In genomic region chr16:17275989-17276530, GRCh38 we compare ENCODE assay signal across 24 cellular contexts.
DNase-seq lines count a peak whose midpoint lies in the region; TF ChIP-seq lines count a peak whose summit lies in the region.
"Had no signal": no experiment of that assay in that cellular context is flagged by ENCODE, and none has a peak within 500 bp of the region (broad histone marks: within the 10 kb centered on the region; RNA-seq: fewer than 3 reads in every experiment).

No MANE protein-coding gene starts in this region.

- CTCF ChIA-PET in CD4-positive, alpha-beta memory T cell (lab: Charles Lee; ENCODE audit: partially characterized antibody) = interaction anchor here (1.3 kb wide), 1 partner anchor 12 kb away, joined by 3 read pairs; no protein-coding TSS in a partner anchor

- TF ChIP-seq POLR2A in Peyer's patch (IDR thresholded peaks at IDR 0.05) = no peak
- TF ChIP-seq POLR2A in sigmoid colon (IDR thresholded peaks at IDR 0.05) = no peak
- no peak for TF ChIP-seq POLR2A in thyroid gland (IDR thresholded peaks at IDR 0.05)
- no peak for TF ChIP-seq POLR2A in esophagus muscularis mucosa (IDR thresholded peaks at IDR 0.05; ENCODE audit: low read depth)

- peak overlapping the region in 1 of 2 donors; percentile 57 for H3K9ac ChIP-seq in duodenal mucosa (ENCODE audit: low read depth in 1 of 2, low read length in 2 of 2)

- peaks cover 33 to 69% (median 48%) of the 10 kb centered on the region in 4 donors for H3K4me1 Mint-ChIP-seq in CD4-positive, alpha-beta memory T cell

- H3K36me3 Mint-ChIP-seq in CD4-positive, alpha-beta memory T cell = peaks cover 0 to 4% of the 10 kb centered on the region in 2 donors
- H3K36me3 Mint-ChIP-seq: brain had no signal

- DNase-seq in CD4-positive, alpha-beta memory T cell = no peak
- DNase-seq in Peyer's patch (no peak), sigmoid colon (peak; percentile 72), thyroid gland (no peak), posterior cingulate gyrus (no peak), esophagus muscularis mucosa (ENCODE audit: extremely low spot score) (no peak)
- DNase-seq in stimulated activated CD4-positive, alpha-beta T cell treated with anti-CD3 and anti-CD28 coated beads, Interleukin-4, amount 100 ng/mL, for 1 hour = no peak
- DNase-seq: ACHN; activated CD4-positive, CD25-positive, alpha-beta regulatory T cell; activated naive CD4-positive, alpha-beta T cell treated with Interleukin-2 at 50 U/mL for 16 hours; BE2C; DND-41; esophagus squamous epithelium; hippocampal formation; IMR-90; left cardiac atrium; NCI-H2029; NCI-H69 had no signal

- peak overlapping the region; percentile 16 to 86 (median 43) for H3K27ac Mint-ChIP-seq in CD4-positive, alpha-beta memory T cell
- H3K27ac Mint-ChIP-seq: activated T-cell treated with anti-CD3 and anti-CD28 coated beads, Interleukin-2, amount 50 U/mL, for 72 hours had no signal

- H3K4me1 ChIP-seq in CD4-positive, alpha-beta memory T cell (ENCODE audit: insufficient read depth, low read length) = peaks cover 20% of the 10 kb centered on the region
- peaks cover 0 to 45% (median 4%) of the 10 kb centered on the region in 4 donors for H3K4me1 ChIP-seq in Peyer's patch
- peaks cover 63% of the 10 kb centered on the region in 2 donors for H3K4me1 ChIP-seq in duodenal mucosa (ENCODE audit: control insufficient read depth in 1 of 2, insufficient read depth in 2 of 2, low read length in 2 of 2)
- peaks cover 0 to 38% (median 35%) of the 10 kb centered on the region in 4 donors for H3K4me1 ChIP-seq in sigmoid colon
- peaks cover 11 to 24% of the 10 kb centered on the region in 2 donors for H3K4me1 ChIP-seq in thyroid gland
- H3K4me1 ChIP-seq in esophagus muscularis mucosa = peaks cover 4 to 42% (median 36%) of the 10 kb centered on the region in 4 donors

- H3K36me3 ChIP-seq in CD4-positive, alpha-beta memory T cell (ENCODE audit: insufficient read depth, low read length) = no peaks in the 10 kb centered on the region
- H3K36me3 ChIP-seq in Peyer's patch (no peaks in the 10 kb centered on the region), duodenal mucosa (ENCODE audit: control insufficient read depth in 1 of 2, insufficient read depth in 2 of 2, low read length in 2 of 2) (no peaks in the 10 kb centered on the region), sigmoid colon (no peaks in the 10 kb centered on the region), thyroid gland (no peaks in the 10 kb centered on the region), esophagus muscularis mucosa (no peaks in the 10 kb centered on the region)
- H3K36me3 ChIP-seq: BE2C, esophagus squamous epithelium, prostate gland, thoracic aorta had no signal

- intact Hi-C loops in CD4-positive, alpha-beta memory T cell (cut with micrococcal nuclease) = loop anchor here (5.0 kb wide), 1 partner anchor 191 kb away; no protein-coding TSS in a partner anchor
- intact Hi-C loops in sigmoid colon (cut with DNase I) = loop anchor here (2.0 kb wide), 1 partner anchor 191 kb away; no protein-coding TSS in a partner anchor
- intact Hi-C loops in thyroid gland (cut with DNase I) = no loop called here
- intact Hi-C loops in posterior cingulate gyrus (cut with DNase I) = loop anchor here (5.0 kb wide), 1 partner anchor 141 kb away; no protein-coding TSS in a partner anchor
- intact Hi-C loops in esophagus muscularis mucosa (cut with DNase I) = loop anchor here (5.0 kb wide), 2 partner anchors 141 to 191 kb away; no protein-coding TSS in a partner anchor

- no peaks in the 10 kb centered on the region for H3K9me3 ChIP-seq in CD4-positive, alpha-beta memory T cell (ENCODE audit: control insufficient read depth in 1 of 2, low read length in 2 of 2)
- H3K9me3 ChIP-seq in Peyer's patch (no peaks in the 10 kb centered on the region), duodenal mucosa (ENCODE audit: control insufficient read depth in 1 of 2, low read length in 2 of 2) (no peaks in the 10 kb centered on the region), sigmoid colon (no peaks in the 10 kb centered on the region), thyroid gland (no peaks in the 10 kb centered on the region), esophagus muscularis mucosa (no peaks in the 10 kb centered on the region)
- H3K9me3 ChIP-seq: BE2C, esophagus squamous epithelium, prostate gland, thoracic aorta had no signal

- H3K27ac ChIP-seq in CD4-positive, alpha-beta memory T cell (ENCODE audit: low read depth, low read length) = no peak overlapping the region
- H3K27ac ChIP-seq in Peyer's patch (peak overlapping the region in 3 of 4 donors; percentile 39 to 92 (median 84)), duodenal mucosa (ENCODE audit: low read depth, low read length) (peak overlapping the region; percentile 83), sigmoid colon (peak overlapping the region in 3 of 4 donors; percentile 46 to 84 (median 65)), thyroid gland (no peak overlapping the region), esophagus muscularis mucosa (replicated peaks in 1 of 4) (no peak overlapping the region)
- H3K27ac ChIP-seq: prostate gland, thoracic aorta had no signal

- H3K4me3 Mint-ChIP-seq in CD4-positive, alpha-beta memory T cell = peak overlapping the region in 1 of 8 donors; percentile 53
- H3K4me3 Mint-ChIP-seq: activated CD8-positive, alpha-beta memory T cell treated with anti-CD3 and anti-CD28 coated beads, Interleukin-2, amount 10 ng/mL, durations not matched to agents 7 days and 5 days; brain had no signal

- POLR2A ChIA-PET in CD4-positive, alpha-beta memory T cell (lab: Charles Lee; ENCODE audit: partially characterized antibody) = no interaction called here

- no peaks in the 10 kb centered on the region for H3K27me3 ChIP-seq in CD4-positive, alpha-beta memory T cell (ENCODE audit: insufficient read depth, low read length)
- H3K27me3 ChIP-seq in Peyer's patch = no peaks in the 10 kb centered on the region
- no peaks in the 10 kb centered on the region for H3K27me3 ChIP-seq in duodenal mucosa (ENCODE audit: control insufficient read depth in 1 of 2, insufficient read depth in 2 of 2, low read length in 2 of 2)
- H3K27me3 ChIP-seq in sigmoid colon = no peaks in the 10 kb centered on the region
- no peaks in the 10 kb centered on the region for H3K27me3 ChIP-seq in thyroid gland
- H3K27me3 ChIP-seq in esophagus muscularis mucosa = no peaks in the 10 kb centered on the region
- H3K27me3 ChIP-seq: BE2C, esophagus squamous epithelium had no signal

- TF ChIP-seq EP300 in sigmoid colon (IDR thresholded peaks at IDR 0.05) (peak in 2 of 4 donors; percentile 11 to 43), esophagus muscularis mucosa (IDR thresholded peaks at IDR 0.05) (no peak)

- WGBS in sigmoid colon, 2 donors = 29 to 68% methylated on average over 4 of the region's 4 CpGs
- 77 to 88% methylated on average over 4 of the region's 4 CpGs for WGBS in thyroid gland, 2 donors
- WGBS in esophagus muscularis mucosa = 74% methylated on average over 4 of the region's 4 CpGs

- H3K4me3 ChIP-seq in CD4-positive, alpha-beta memory T cell (ENCODE audit: low read length in 2 of 2) = no peak overlapping the region
- H3K4me3 ChIP-seq in Peyer's patch = no peak overlapping the region
- H3K4me3 ChIP-seq in duodenal mucosa (ENCODE audit: low read depth in 1 of 2, low read length in 2 of 2) = no peak overlapping the region
- no peak overlapping the region for H3K4me3 ChIP-seq in sigmoid colon
- H3K4me3 ChIP-seq in thyroid gland (replicated peaks in 1 of 3) = no peak overlapping the region
- H3K4me3 ChIP-seq in esophagus muscularis mucosa = no peak overlapping the region
- H3K4me3 ChIP-seq: esophagus squamous epithelium, prostate gland, thoracic aorta had no signal

- H3K27me3 Mint-ChIP-seq in CD4-positive, alpha-beta memory T cell = no peaks in the 10 kb centered on the region

- no peaks in the 10 kb centered on the region for H3K9me3 Mint-ChIP-seq in CD4-positive, alpha-beta memory T cell
- H3K9me3 Mint-ChIP-seq: activated T-cell treated with anti-CD3 and anti-CD28 coated beads, Interleukin-2, amount 50 U/mL, for 72 hours; brain had no signal

- TF ChIP-seq CTCF in Peyer's patch (IDR thresholded peaks at IDR 0.05) (no peak), sigmoid colon (IDR thresholded peaks at IDR 0.05) (no peak), thyroid gland (IDR thresholded peaks at IDR 0.05) (no peak), esophagus muscularis mucosa (IDR thresholded peaks at IDR 0.05) (no peak)

Comparison
In these comparisons a context has a peak if more than half of its experiments do, and no peak if none do; other contexts are left out.
1. H3K27ac ChIP-seq: peak in Peyer's patch (3 of 4), duodenal mucosa (single experiment) and sigmoid colon (3 of 4); none in CD4-positive, alpha-beta memory T cell (single experiment), thyroid gland (0 of 3) and esophagus muscularis mucosa (0 of 4).